18 cellular contexts compared by ENCODE assay signal in genomic region chr14:39740454-39740853, GRCh38.
DNase-seq lines count a peak whose midpoint lies in the region; ATAC-seq, FAIRE-seq and TF ChIP-seq lines count a peak whose summit lies in the region.
"Had no signal": no experiment of that assay in that cellular context is flagged by ENCODE, and none has a peak within 500 bp of the region (broad histone marks: within the 10 kb centered on the region; RNA-seq: fewer than 3 reads in every experiment).

No MANE protein-coding gene starts in this region.

- H3K4me1 ChIP-seq in HepG2 (ENCODE audit: insufficient read depth, low read length) (no peaks in the 10 kb centered on the region), right lobe of liver (no peaks in the 10 kb centered on the region), lower lobe of right lung (no peaks in the 10 kb centered on the region), thoracic aorta (ENCODE audit: control insufficient read depth in 1 of 2, low read depth in 2 of 2) (peaks cover 0 to 29% of the 10 kb centered on the region in 2 donors), breast epithelium (no peaks in the 10 kb centered on the region)

- no peak for DNase-seq in HepG2 (ENCODE audit: low spot score)
- DNase-seq in right lobe of liver: no peak
- DNase-seq in lower lobe of right lung: no peak
- no peak for DNase-seq in thoracic aorta (ENCODE audit: low spot score)
- DNase-seq in breast epithelium (ENCODE audit: low spot score in 2 of 2): no peak
- DNase-seq in brain microvascular endothelial cell: no peak
- DNase-seq: CD8-positive, alpha-beta T cell; COR-L47; DMS153; GF-D8; HCEC 1CT; HFFc6 had no signal

- POLR2A ChIA-PET in HepG2 (lab: Yijun Ruan, JAX): no interaction called here

- H3K27ac ChIP-seq in HepG2 (ENCODE audit: extremely low read length, insufficient read depth, low read length) (no peak overlapping the region), right lobe of liver (no peak overlapping the region), lower lobe of right lung (no peak overlapping the region), thoracic aorta (peak overlapping the region; percentile 14 to 55), breast epithelium (no peak overlapping the region), brain microvascular endothelial cell (no peak overlapping the region)
- H3K27ac ChIP-seq: 22Rv1 had no signal

- H2AFZ ChIP-seq in HepG2 (ENCODE audit: low read length): no peak overlapping the region

- ATAC-seq in HepG2 (peak; percentile 60), right lobe of liver (no peak), lower lobe of right lung (peak; percentile 79 to 86), thoracic aorta (ENCODE audit: insufficient number of reproducible peaks, low FRiP score, low read depth) (no peak), GM21723 (IDR thresholded peaks at IDR 0.05; ENCODE audit: unreplicated experiment) (no peak)
- no peak for ATAC-seq in activated CD4-positive, CD25-positive, alpha-beta regulatory T cell treated with anti-CD3 and anti-CD28 coated beads, Interleukin-2, amount 50 U/mL, for 24 hours
- ATAC-seq: CD8-positive, alpha-beta T cell had no signal

- FAIRE-seq in HepG2 (lab: Jason Lieb, UNC): no peak
- FAIRE-seq: D721Med, GM19239, HTR-8/SVneo had no signal

- no peak for TF ChIP-seq POLR2A in HepG2 (IDR thresholded peaks at IDR 0.05; ENCODE audit: insufficient read depth in 1 of 2, low read depth in 2 of 2, low read length in 2 of 2)
- TF ChIP-seq POLR2A in right lobe of liver (IDR thresholded peaks at IDR 0.05): no peak
- TF ChIP-seq POLR2A in breast epithelium (IDR thresholded peaks at IDR 0.05): no peak

- H3K79me2 ChIP-seq in HepG2 (ENCODE audit: insufficient read depth, low read length): no peaks in the 10 kb centered on the region

- intact Hi-C loops in HepG2 (cut with micrococcal nuclease; ENCODE audit: unreplicated experiment): no loop called here
- intact Hi-C loops in right lobe of liver (cut with DNase I): no loop called here
- intact Hi-C loops in lower lobe of right lung (cut with DNase I): no loop called here
- intact Hi-C loops in breast epithelium (cut with DNase I; ENCODE audit: low total_unique reads): no loop called here

- TF ChIP-seq RAD21 in HepG2 (CRISPR knock-in tag; IDR thresholded peaks at IDR 0.05): no peak

- H3K4me3 ChIP-seq in HepG2 (replicated peaks in 1 of 3; ENCODE audit: insufficient read depth in 1 of 3, low read depth in 2 of 3, low read length in 3 of 3) (no peak overlapping the region), right lobe of liver (no peak overlapping the region), lower lobe of right lung (no peak overlapping the region), thoracic aorta (no peak overlapping the region), breast epithelium (no peak overlapping the region), brain microvascular endothelial cell (ENCODE audit: low read depth, low read length) (no peak overlapping the region)

- no peaks in the 10 kb centered on the region for H3K9me3 ChIP-seq in HepG2 (ENCODE audit: low read length)
- H3K9me3 ChIP-seq in right lobe of liver: no peaks in the 10 kb centered on the region
- no peaks in the 10 kb centered on the region for H3K9me3 ChIP-seq in lower lobe of right lung
- H3K9me3 ChIP-seq in thoracic aorta: no peaks in the 10 kb centered on the region
- peaks cover 0 to 7% of the 10 kb centered on the region in 2 donors for H3K9me3 ChIP-seq in breast epithelium

- in situ Hi-C loops in HepG2 (cut with HindIII; ENCODE audit: extremely low pct_ligation_motif_present, low pct_unique_long_range_greater_than_20kb) (no loop called here), brain microvascular endothelial cell (cut with HindIII; ENCODE audit: low pct_ligation_motif_present, low sequenced_read_pairs) (no loop called here)

- H4K20me1 ChIP-seq in HepG2 (ENCODE audit: insufficient read depth, low read length): no peaks in the 10 kb centered on the region

- CTCF ChIA-PET in HepG2 (lab: Yijun Ruan, JAX; ENCODE audit: low intra/inter-chr PET ratio, low total read pairs): no interaction called here

- no peak overlapping the region for H3K4me2 ChIP-seq in HepG2 (ENCODE audit: low read depth, low read length)

- H3K9ac ChIP-seq in HepG2 (ENCODE audit: insufficient read depth, low read depth, low read length): no peak overlapping the region

- TF ChIP-seq EP300 in HepG2 (IDR thresholded peaks at IDR 0.05; ENCODE audit: low read depth in 2 of 2, low read length in 2 of 2): no peak
- TF ChIP-seq EP300 in HepG2 (CRISPR knock-in tag; IDR thresholded peaks at IDR 0.05; ENCODE audit: borderline replicate concordance): no peak

- H3K36me3 ChIP-seq in HepG2 (replicated peaks in 1 of 2; ENCODE audit: control insufficient read depth in 1 of 2, insufficient read depth in 2 of 2, low read length in 2 of 2) (no peaks in the 10 kb centered on the region), right lobe of liver (no peaks in the 10 kb centered on the region), lower lobe of right lung (no peaks in the 10 kb centered on the region), thoracic aorta (no peaks in the 10 kb centered on the region), breast epithelium (no peaks in the 10 kb centered on the region), brain microvascular endothelial cell (replicated peaks) (no peaks in the 10 kb centered on the region)

- TF ChIP-seq CTCF in HepG2 (CRISPR knock-in tag; IDR thresholded peaks at IDR 0.05) (no peak), right lobe of liver (IDR thresholded peaks at IDR 0.05) (no peak), lower lobe of right lung (IDR thresholded peaks at IDR 0.05) (no peak), thoracic aorta (IDR thresholded peaks at IDR 0.05) (no peak), breast epithelium (IDR thresholded peaks at IDR 0.05) (no peak), brain microvascular endothelial cell (IDR thresholded peaks at IDR 0.05; ENCODE audit: low read depth, low read length, missing control alignments) (no peak)

- no TSS peak for BruUV-seq in HepG2 (replicated peaks; lab: Mats Ljungman, UMichigan)

- H3K27me3 ChIP-seq in HepG2 (ENCODE audit: control insufficient read depth in 1 of 2, insufficient read depth in 2 of 2, low read length in 2 of 2) (no peaks in the 10 kb centered on the region), right lobe of liver (no peaks in the 10 kb centered on the region), lower lobe of right lung (ENCODE audit: low read depth) (no peaks in the 10 kb centered on the region), thoracic aorta (replicated peaks; ENCODE audit: insufficient read depth) (no peaks in the 10 kb centered on the region), breast epithelium (no peaks in the 10 kb centered on the region), brain microvascular endothelial cell (replicated peaks) (no peaks in the 10 kb centered on the region)

TF ChIP-seq in HepG2, 621 proteins besides CTCF, POLR2A, EP300 and RAD21:
- TF ChIP-seq ZSCAN25 (CRISPR knock-in tag; IDR thresholded peaks at IDR 0.05) (no peak), ZNF879 (CRISPR knock-in tag; IDR thresholded peaks at IDR 0.05) (no peak), CREB3 (CRISPR knock-in tag; IDR thresholded peaks at IDR 0.05) (no peak), IRF9 (CRISPR knock-in tag; IDR thresholded peaks at IDR 0.05; ENCODE audit: borderline replicate concordance) (no peak), KMT2B (CRISPR knock-in tag; IDR thresholded peaks at IDR 0.05) (no peak), NFIC (IDR thresholded peaks at IDR 0.05; ENCODE audit: low read length) (no peak), ZNF264 (CRISPR knock-in tag; IDR thresholded peaks at IDR 0.05) (no peak), BCL6 (CRISPR knock-in tag; IDR thresholded peaks at IDR 0.05) (no peak), ZNF597 (CRISPR knock-in tag; IDR thresholded peaks at IDR 0.05) (no peak)

Comparison
In these comparisons a context has a peak if more than half of its experiments do, and no peak if none do; other contexts are left out.
1. ATAC-seq: peak in HepG2 (single experiment) and lower lobe of right lung (2 of 2); none in right lobe of liver (0 of 4), thoracic aorta (single experiment), GM21723 (single experiment) and activated CD4-positive, CD25-positive, alpha-beta regulatory T cell treated with anti-CD3 and anti-CD28 coated beads, Interleukin-2, amount 50 U/mL, for 24 hours (0 of 2).
2. H3K27ac ChIP-seq: peak in thoracic aorta (2 of 2); none in HepG2 (single experiment), right lobe of liver (0 of 3), lower lobe of right lung (single experiment), breast epithelium (0 of 2) and brain microvascular endothelial cell (single experiment).